In the genomic region with DNA sequence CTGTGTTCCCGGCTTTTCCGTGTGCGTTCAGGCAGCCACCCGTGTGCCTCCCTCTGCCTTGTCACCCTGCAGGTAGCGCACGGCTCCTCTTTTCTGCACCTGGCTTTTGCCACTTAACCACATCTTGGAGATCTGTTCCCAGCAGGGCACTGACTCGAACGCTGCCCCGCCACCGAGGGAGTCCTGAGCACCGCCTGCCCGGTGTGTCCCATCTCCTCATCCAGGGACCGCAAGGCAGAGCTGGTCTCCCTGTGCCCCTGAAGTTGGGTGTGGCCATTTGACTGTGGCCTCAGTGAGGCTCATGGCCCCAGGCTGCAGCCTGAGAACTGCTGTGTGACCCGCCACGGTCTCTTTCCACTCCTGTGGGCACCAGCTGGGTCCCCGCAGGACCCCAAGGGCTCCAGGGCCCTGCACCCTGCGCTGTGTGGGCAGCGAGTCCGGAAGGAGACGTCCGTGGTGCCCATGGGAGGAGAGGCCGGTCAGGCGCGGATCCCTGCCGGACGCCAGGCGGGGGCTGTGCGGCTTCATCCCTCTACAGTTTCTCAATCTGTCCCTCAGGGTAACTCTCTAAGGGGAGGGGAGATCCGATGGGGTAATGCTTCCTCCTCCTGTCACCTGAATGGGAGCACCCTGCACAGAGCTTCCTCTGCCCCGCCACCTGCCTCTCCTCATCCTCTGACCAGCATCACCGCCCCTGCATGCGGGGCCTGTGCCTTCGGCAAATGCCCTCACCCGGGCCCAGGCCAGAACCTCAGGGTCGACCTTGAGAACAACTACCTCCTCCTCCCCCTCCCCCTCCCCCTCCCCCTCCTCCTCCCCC, we compare ENCODE assay signal across 9 cellular contexts. TPM values are rescaled to one million over a fixed set of nuclear protein-coding genes. Genes with fewer than 3 reads are reported as not detected.
A peak's percentile ranks its signal among the peaks of the same experiment; 100 is the strongest.
DNase-seq lines count a peak whose midpoint lies in the region; TF ChIP-seq lines count a peak whose summit lies in the region.
"Had no signal": no experiment of that assay in that cellular context is flagged by ENCODE, and none has a peak within 500 bp of the region (broad histone marks: within the 10 kb centered on the region; RNA-seq: fewer than 3 reads in every experiment).

No MANE protein-coding gene starts in this region.

- peak overlapping the region; percentile 99 for H3K27ac ChIP-seq in KOPT-K1 (ENCODE audit: low read depth, low read length, poor library complexity, severe bottlenecking)
- H3K27ac ChIP-seq in neutrophil: peak overlapping the region; percentile 91
- no peak overlapping the region for H3K27ac ChIP-seq in suprapubic skin
- H3K27ac ChIP-seq: SJCRH30 had no signal

- H3K27ac Mint-ChIP-seq in activated CD4-positive, alpha-beta memory T cell treated with anti-CD3 and anti-CD28 coated beads for 36 hours: no peak overlapping the region

- CTCF ChIA-PET in activated CD4-positive, alpha-beta memory T cell treated with anti-CD3 and anti-CD28 coated beads for 36 hours (lab: Charles Lee): interaction anchor here (1.3 to 1.4 kb wide), 2 partner anchors 16 to 50 kb away, joined by 3 to 4 read pairs; a partner anchor contains a TSS

- TF ChIP-seq CTCF in neutrophil (IDR thresholded peaks at IDR 0.05): no peak
- no peak for TF ChIP-seq CTCF in suprapubic skin (IDR thresholded peaks at IDR 0.05)

- peaks cover 35 to 44% of the 10 kb centered on the region in 2 experiments for H3K4me1 ChIP-seq in neutrophil (ENCODE audit: control insufficient read depth in 1 of 2, insufficient read depth in 1 of 2, low read depth in 1 of 2, low read length in 1 of 2)
- peaks cover 31% of the 10 kb centered on the region for H3K4me1 ChIP-seq in suprapubic skin

- H3K9me3 ChIP-seq in KOPT-K1 (ENCODE audit: insufficient read depth, low read length, poor library complexity, severe bottlenecking): no peaks in the 10 kb centered on the region
- H3K9me3 ChIP-seq in neutrophil: no peaks in the 10 kb centered on the region
- no peaks in the 10 kb centered on the region for H3K9me3 ChIP-seq in suprapubic skin
- H3K9me3 ChIP-seq: SJCRH30 had no signal

- H3K9me3 Mint-ChIP-seq in activated CD4-positive, alpha-beta memory T cell treated with anti-CD3 and anti-CD28 coated beads for 36 hours: no peaks in the 10 kb centered on the region

- POLR2A ChIA-PET in activated CD4-positive, alpha-beta memory T cell treated with anti-CD3 and anti-CD28 coated beads for 36 hours (lab: Charles Lee): interaction anchor here (1.0 kb wide), 1 partner anchor 28 kb away, joined by 3 read pairs; no protein-coding TSS in a partner anchor

- H3K4me3 ChIP-seq in neutrophil (ENCODE audit: low read depth in 1 of 2, low read length in 1 of 2) (peak overlapping the region; percentile 66 to 93), suprapubic skin (no peak overlapping the region)
- H3K4me3 ChIP-seq: SJCRH30 had no signal

- no peak for TF ChIP-seq EP300 in suprapubic skin (IDR thresholded peaks at IDR 0.05)

- 79% methylated on average over 19 of the region's 35 CpGs for WGBS in suprapubic skin

- TF ChIP-seq POLR2A in suprapubic skin (IDR thresholded peaks at IDR 0.05): no peak

- no peaks in the 10 kb centered on the region for H3K27me3 Mint-ChIP-seq in activated CD4-positive, alpha-beta memory T cell treated with anti-CD3 and anti-CD28 coated beads for 36 hours

- H3K4me1 Mint-ChIP-seq in activated CD4-positive, alpha-beta memory T cell treated with anti-CD3 and anti-CD28 coated beads for 36 hours (ENCODE audit: low read depth): peaks cover 25% of the 10 kb centered on the region

- H3K36me3 ChIP-seq in KOPT-K1 (ENCODE audit: insufficient read depth, low read length): peaks cover 22% of the 10 kb centered on the region
- peaks cover 20% of the 10 kb centered on the region for H3K36me3 ChIP-seq in neutrophil
- H3K36me3 ChIP-seq in suprapubic skin: peaks cover 10% of the 10 kb centered on the region
- H3K36me3 ChIP-seq: SJCRH30 had no signal

- DNase-seq in NCI-H2227 (lab: John Stamatoyannopoulos, UW; ENCODE audit: unreplicated experiment) (peak; percentile 14), NCI-H2227 treated with DMSO at 0.1 percent for 48 hours (lab: John Stamatoyannopoulos, UW) (no peak), kidney glomerular epithelial cell (lab: John Stamatoyannopoulos, UW) (no peak), suprapubic skin (ENCODE audit: low spot score in 2 of 2) (no peak), A172 (ENCODE audit: low spot score) (no peak)
- peak; percentile 20 for DNase-seq in activated CD4-positive, alpha-beta memory T cell treated with anti-CD3 and anti-CD28 coated beads for 36 hours

- peak overlapping the region; percentile 36 for H3K4me3 Mint-ChIP-seq in activated CD4-positive, alpha-beta memory T cell treated with anti-CD3 and anti-CD28 coated beads for 36 hours

- peaks cover 14% of the 10 kb centered on the region for H3K36me3 Mint-ChIP-seq in activated CD4-positive, alpha-beta memory T cell treated with anti-CD3 and anti-CD28 coated beads for 36 hours

- H3K27me3 ChIP-seq in neutrophil (no peaks in the 10 kb centered on the region), suprapubic skin (no peaks in the 10 kb centered on the region)
- H3K27me3 ChIP-seq: SJCRH30 had no signal

- intact Hi-C loops in activated CD4-positive, alpha-beta memory T cell treated with anti-CD3 and anti-CD28 coated beads for 36 hours (cut with micrococcal nuclease): no loop called here

RNA-seq across cellular contexts. Expression of a gene that starts 1.8 kb away (rescaled TPM):
- total RNA-seq in activated CD4-positive, alpha-beta memory T cell treated with anti-CD3 and anti-CD28 coated beads for 36 hours: 10 to 100 TPM; 86.4 to 92.5 TPM
- total RNA-seq in suprapubic skin: 10 to 100 TPM; 45.7 to 96.5 (median 75.8) TPM
- total RNA-seq in A172 (2014; rRNA removed; shearing (Covaris generic)): 45.3 and 49.6 TPM in 2 replicates

RNA-seq across cellular contexts. Expression of a gene that starts 24.6 kb away (rescaled TPM):
- total RNA-seq in activated CD4-positive, alpha-beta memory T cell treated with anti-CD3 and anti-CD28 coated beads for 36 hours: 10 to 100 TPM; 34.9 to 36.1 TPM
- 10 to 100 TPM; 29.3 to 65.0 (median 36.2) TPM for total RNA-seq in suprapubic skin
- total RNA-seq in A172 (2014; rRNA removed; shearing (Covaris generic)): 49.6 and 54.3 TPM in 2 replicates

RNA-seq across cellular contexts. Expression of a gene that starts 46.7 kb away (rescaled TPM):
- 1 to 10 TPM; 4.3 to 6.0 TPM for total RNA-seq in activated CD4-positive, alpha-beta memory T cell treated with anti-CD3 and anti-CD28 coated beads for 36 hours
- 10 to 100 TPM; 15.7 to 23.5 (median 16.9) TPM for total RNA-seq in suprapubic skin
- 21.2 and 28.2 TPM in 2 replicates for total RNA-seq in A172 (2014; rRNA removed; shearing (Covaris generic))

RNA-seq across cellular contexts. Expression of a gene that starts 50.1 kb away (rescaled TPM):
- total RNA-seq in activated CD4-positive, alpha-beta memory T cell treated with anti-CD3 and anti-CD28 coated beads for 36 hours: not detected
- 100 to 1,000 TPM in 3 of 4 donors, 10 to 100 TPM in 1; 55.0 to 234 (median 112) TPM for total RNA-seq in suprapubic skin
- 2.7 and 3.6 TPM in 2 replicates for total RNA-seq in A172 (2014; rRNA removed; shearing (Covaris generic))
- total RNA-seq: SJCRH30 had no signal

Comparison
In these comparisons a context has a peak if more than half of its experiments do, and no peak if none do; other contexts are left out.
1. DNase-seq: peak in NCI-H2227 (single experiment) and activated CD4-positive, alpha-beta memory T cell treated with anti-CD3 and anti-CD28 coated beads for 36 hours (single experiment); none in NCI-H2227 treated with DMSO at 0.1 percent for 48 hours (single experiment), kidney glomerular epithelial cell (single experiment), suprapubic skin (0 of 2) and A172 (single experiment).